8 cellular contexts compared by ENCODE assay signal in genomic region chrX:40176979-40177430, GRCh38.
DNase-seq lines count a peak whose midpoint lies in the region; ATAC-seq and TF ChIP-seq lines count a peak whose summit lies in the region.

No MANE protein-coding gene starts in this region.

- in situ Hi-C loops in GM23248 (cut with MboI), result no loop called here
- in situ Hi-C loops in gastrocnemius medialis (cut with MboI; ENCODE audit: low sequenced_read_pairs in 4 of 4), result loop anchor here in 2 of 4 donors (10.0 to 25.0 kb wide), 2 partner anchors 440 to 442 kb away; no protein-coding TSS in a partner anchor

- H3K9ac ChIP-seq in GM23248, result peak overlapping the region; percentile 86

- WGBS in GM23248 (ENCODE audit: low coverage in 1 of 2, low lambda C conversion rate in 2 of 2, missing lambda C conversion rate in 2 of 2), 2 experiments, result 5 to 20% methylated on average over 1 to 16 of the region's 22 CpGs
- WGBS in heart right ventricle, 2 donors, result 2 to 5% methylated on average over 19 to 22 of the region's 22 CpGs

- 0 out of 2 replicates have a peak, but pooled peaks cover 6% of the 10 kb centered on the region for H3F3A ChIP-seq in GM23248 (ENCODE audit: insufficient read depth)

- no peaks in the 10 kb centered on the region for H3K79me2 ChIP-seq in GM23248 (ENCODE audit: insufficient read depth)

- ATAC-seq in heart right ventricle (peak in 2 of 8 donors; percentile 13 to 19), gastrocnemius medialis (no peak), GM21447 (IDR thresholded peaks at IDR 0.05; ENCODE audit: unreplicated experiment) (no peak)

- H3K27ac ChIP-seq in 22Rv1, result peak overlapping the region; percentile 97
- H3K27ac ChIP-seq in GM23248, result peak overlapping the region; percentile 67
- H3K27ac ChIP-seq in heart right ventricle, result peak overlapping the region; percentile 90 to 99 (median 98)
- H3K27ac ChIP-seq in gastrocnemius medialis, result peak overlapping the region; percentile 82 to 89 (median 85)

- H3K4me2 ChIP-seq in GM23248 (ENCODE audit: unreplicated experiment), result no peak overlapping the region

- H3K4me1 ChIP-seq in GM23248 (ENCODE audit: insufficient read depth) (peaks cover 4% of the 10 kb centered on the region; the same call in 1 of the 2 replicates), heart right ventricle (peaks cover 0 to 47% (median 19%) of the 10 kb centered on the region in 9 donors), gastrocnemius medialis (peaks cover 2 to 11% of the 10 kb centered on the region in 2 donors)

- TF ChIP-seq POLR2A in gastrocnemius medialis (IDR thresholded peaks at IDR 0.05), result no peak

- no peaks in the 10 kb centered on the region for H3K9me3 ChIP-seq in GM23248 (ENCODE audit: low read depth)
- H3K9me3 ChIP-seq in heart right ventricle, result peaks cover 0 to 5% (median 0%) of the 10 kb centered on the region in 11 donors
- H3K9me3 ChIP-seq in gastrocnemius medialis, result no peaks in the 10 kb centered on the region

- H3K4me3 ChIP-seq in GM23248, result peak overlapping the region; percentile 72
- peak overlapping the region in 9 of 10 donors; percentile 50 to 70 (median 63) for H3K4me3 ChIP-seq in heart right ventricle
- H3K4me3 ChIP-seq in gastrocnemius medialis, result peak overlapping the region; percentile 62 to 70 (median 66)

- H3K27me3 ChIP-seq in GM23248 (replicated peaks; ENCODE audit: insufficient read depth), result no peaks in the 10 kb centered on the region
- H3K27me3 ChIP-seq in heart right ventricle, result peaks cover 0 to 69% (median 0%) of the 10 kb centered on the region in 7 donors
- H3K27me3 ChIP-seq in gastrocnemius medialis, result peaks cover 0 to 36% (median 23%) of the 10 kb centered on the region in 3 donors

- peak; percentile 45 for DNase-seq in GM23248
- DNase-seq in activated CD8-positive, alpha-beta memory T cell treated with anti-CD3 and anti-CD28 coated beads, Interleukin-2, amount 50 U/mL, for 48 hours, result peak; percentile 62
- DNase-seq in heart right ventricle, result peak in 1 of 2 donors; percentile 28
- no peak for DNase-seq in gastrocnemius medialis
- no peak for DNase-seq in midbrain (lab: John Stamatoyannopoulos, UW)
- DNase-seq in activated gamma-delta T cell (lab: John Stamatoyannopoulos, UW), result no peak

- TF ChIP-seq CTCF in 22Rv1 (IDR thresholded peaks at IDR 0.05) (no peak), heart right ventricle (IDR thresholded peaks at IDR 0.05) (peak in 1 of 9 donors; percentile 10), gastrocnemius medialis (IDR thresholded peaks at IDR 0.05 in 4 of 5, conservative IDR thresholded peaks at IDR 0.05 in 1 of 5) (no peak)

- H3K9me2 ChIP-seq in GM23248 (ENCODE audit: insufficient read depth), result no peaks in the 10 kb centered on the region

- H3K36me3 ChIP-seq in GM23248 (ENCODE audit: low read depth) (no peaks in the 10 kb centered on the region), heart right ventricle (no peaks in the 10 kb centered on the region), gastrocnemius medialis (no peaks in the 10 kb centered on the region)

- intact Hi-C loops in heart right ventricle (cut with DNase I) (loop anchor here in 6 of 10 donors (5.0 to 10.0 kb wide), 7 partner anchors 85 to 442 kb away; no protein-coding TSS in a partner anchor), gastrocnemius medialis (cut with DNase I; ENCODE audit: low total_unique reads) (loop anchor here (2.0 to 10.0 kb wide), 4 partner anchors 68 to 1372 kb away; partner anchors contain the start of gene MID1IP1)

- no peaks in the 10 kb centered on the region for H4K20me1 ChIP-seq in GM23248 (ENCODE audit: insufficient read depth)

- H2AFZ ChIP-seq in GM23248, result peak overlapping the region; percentile 77

Comparison
In these comparisons a context has a peak if more than half of its experiments do, and no peak if none do; other contexts are left out.
1. DNase-seq: peak in GM23248 (single experiment) and activated CD8-positive, alpha-beta memory T cell treated with anti-CD3 and anti-CD28 coated beads, Interleukin-2, amount 50 U/mL, for 48 hours (single experiment); none in gastrocnemius medialis (0 of 2), midbrain (single experiment) and activated gamma-delta T cell (single experiment).
2. Peak in every context shown above with its lines, with median percentiles within 50 percentile points of each other: H3K27ac ChIP-seq and H3K4me3 ChIP-seq.